In genomic region chr16:30853758-30854157, GRCh38 we compare ENCODE assay signal across 17 cellular contexts. TPM values are rescaled to one million over a fixed set of nuclear protein-coding genes. Genes with fewer than 3 reads are reported as not detected.
DNase-seq lines count a peak whose midpoint lies in the region; ATAC-seq and TF ChIP-seq lines count a peak whose summit lies in the region.
"Had no signal": no experiment of that assay in that cellular context is flagged by ENCODE, and none has a peak within 500 bp of the region (broad histone marks: within the 10 kb centered on the region; RNA-seq: fewer than 3 reads in every experiment).

No MANE protein-coding gene starts in this region.

- H3K9ac ChIP-seq in mammary epithelial cell (ENCODE audit: insufficient read depth, low read length) (no peak overlapping the region), trophoblast cell (ENCODE audit: low read length) (no peak overlapping the region)

- no peak overlapping the region for H2AK5ac ChIP-seq in trophoblast cell (ENCODE audit: low read length)

- no peak overlapping the region for H2BK5ac ChIP-seq in trophoblast cell (ENCODE audit: low read depth, low read length, poor library complexity)

- no peak overlapping the region for H2BK120ac ChIP-seq in trophoblast cell (ENCODE audit: insufficient read depth, low read length, poor library complexity)

- no peaks in the 10 kb centered on the region for H3K36me3 ChIP-seq in mammary epithelial cell (ENCODE audit: insufficient read depth, low read length)
- no peaks in the 10 kb centered on the region for H3K36me3 ChIP-seq in PC-9 (ENCODE audit: low read depth)
- H3K36me3 ChIP-seq in trophoblast cell (ENCODE audit: control insufficient read depth in 1 of 2, insufficient read depth in 2 of 2, low read length in 2 of 2) = no peaks in the 10 kb centered on the region
- H3K36me3 ChIP-seq in WERI-Rb-1 = no peaks in the 10 kb centered on the region; the same call in 1 of the 2 replicates
- H3K36me3 ChIP-seq: HAP-1 had no signal

- no peak for ATAC-seq in GM19328 (IDR thresholded peaks at IDR 0.05; ENCODE audit: unreplicated experiment)

- H3K18ac ChIP-seq in trophoblast cell (ENCODE audit: low read length) = no peak overlapping the region

- H3K27me3 Mint-ChIP-seq in MCF 10A (ENCODE audit: insufficient read depth, unreplicated experiment) = no peaks in the 10 kb centered on the region
- H3K27me3 Mint-ChIP-seq: CD4-positive, alpha-beta T cell had no signal

- H2AFZ ChIP-seq in mammary epithelial cell (ENCODE audit: low read depth, low read length) (no peak overlapping the region), PC-9 (no peak overlapping the region), trophoblast cell (ENCODE audit: insufficient read depth, low read length, poor library complexity) (no peak overlapping the region)

- H3K27ac ChIP-seq in mammary epithelial cell (ENCODE audit: insufficient read depth, low read depth, low read length) (peak overlapping the region; percentile 18), PC-9 (no peak overlapping the region; the same call in 1 of the 2 replicates), epithelial cell of prostate (peak overlapping the region; percentile 60), trophoblast cell (ENCODE audit: low read depth, low read length) (no peak overlapping the region), WERI-Rb-1 (no peak overlapping the region)
- H3K27ac ChIP-seq: SK-N-MC had no signal

- H3K23ac ChIP-seq in trophoblast cell (ENCODE audit: low read length) = no peak overlapping the region

- no peaks in the 10 kb centered on the region for H3K9me2 ChIP-seq in PC-9 (ENCODE audit: insufficient read depth)

- no peaks in the 10 kb centered on the region for H3K9me3 Mint-ChIP-seq in MCF 10A (ENCODE audit: unreplicated experiment)
- H3K9me3 Mint-ChIP-seq: CD4-positive, alpha-beta T cell had no signal

- H3K4ac ChIP-seq in trophoblast cell (ENCODE audit: low read depth, low read length) = no peak overlapping the region

- H4K91ac ChIP-seq in trophoblast cell (ENCODE audit: low read depth, low read length) = no peak overlapping the region

- 51% methylated on average over 2 of the region's 2 CpGs for WGBS in mammary epithelial cell (ENCODE audit: low coverage, missing lambda C conversion rate)
- WGBS in trophoblast cell (ENCODE audit: extremely low coverage, insufficient coverage, insufficient read length) = no CpG with 5 or more reads among the region's 2 CpGs

- H3K4me1 Mint-ChIP-seq in MCF 10A (ENCODE audit: insufficient read depth, unreplicated experiment) = peaks cover 8% of the 10 kb centered on the region

- no peak overlapping the region for H3K27ac Mint-ChIP-seq in MCF 10A (ENCODE audit: low read depth, unreplicated experiment)
- H3K27ac Mint-ChIP-seq: CD4-positive, alpha-beta T cell had no signal

- BruUV-seq in mammary epithelial cell (replicated peaks; lab: Mats Ljungman, UMichigan) (no TSS peak), MCF 10A (replicated peaks; lab: Mats Ljungman, UMichigan) (no TSS peak), PC-9 (replicated peaks; lab: Mats Ljungman, UMichigan) (no TSS peak)

- H3K9me3 ChIP-seq in mammary epithelial cell (replicated peaks; ENCODE audit: insufficient read depth, low read length) (no peaks in the 10 kb centered on the region), PC-9 (ENCODE audit: insufficient read depth, low read depth) (no peaks in the 10 kb centered on the region), trophoblast cell (ENCODE audit: insufficient read depth, low read depth, low read length) (no peaks in the 10 kb centered on the region), WERI-Rb-1 (ENCODE audit: severe bottlenecking) (no peaks in the 10 kb centered on the region)
- H3K9me3 ChIP-seq: HAP-1 had no signal

- peaks cover 39% of the 10 kb centered on the region for H3F3A ChIP-seq in PC-9 (ENCODE audit: insufficient read depth, low read depth)

- H3K4me1 ChIP-seq in mammary epithelial cell (ENCODE audit: insufficient read depth, low read length) (peaks cover 20% of the 10 kb centered on the region), PC-9 (replicated peaks; ENCODE audit: insufficient read depth) (peaks cover 46% of the 10 kb centered on the region), trophoblast cell (ENCODE audit: control insufficient read depth in 1 of 2, insufficient read depth in 2 of 2, low read length in 2 of 2) (peaks cover 2 to 18% of the 10 kb centered on the region in 2 experiments)

- no peak overlapping the region for H2BK12ac ChIP-seq in trophoblast cell (ENCODE audit: low read length)

- dilution Hi-C loops in mammary epithelial cell (cut with HindIII; ENCODE audit: low sequenced_read_pairs) = no loop called here

- CTCF ChIA-PET in mammary epithelial cell (lab: Charles Lee; ENCODE audit: low non-redundant PET) = no interaction called here
- CTCF ChIA-PET in MCF 10A (lab: Yijun Ruan, JAX) = interaction anchor here (0.6 to 4.0 kb wide), 9 partner anchors 9 to 88 kb away, joined by 3 to 47 read pairs (median 6); no protein-coding TSS in a partner anchor
- CTCF ChIA-PET in PC-9 (lab: Charles Lee) = no interaction called here

- peaks cover 6% of the 10 kb centered on the region for H3K36me3 Mint-ChIP-seq in MCF 10A (ENCODE audit: insufficient read depth, unreplicated experiment)

- H3K27me3 ChIP-seq in mammary epithelial cell (ENCODE audit: insufficient read depth, low read length) = no peaks in the 10 kb centered on the region
- H3K27me3 ChIP-seq in PC-9 (ENCODE audit: insufficient read depth, low read depth) = no peaks in the 10 kb centered on the region
- no peaks in the 10 kb centered on the region for H3K27me3 ChIP-seq in trophoblast cell (ENCODE audit: insufficient read depth, low read length)
- H3K27me3 ChIP-seq in WERI-Rb-1 (ENCODE audit: insufficient read depth, low read depth, severe bottlenecking) = no peaks in the 10 kb centered on the region

- H3K4me3 Mint-ChIP-seq in MCF 10A (ENCODE audit: unreplicated experiment) = no peak overlapping the region
- H3K4me3 Mint-ChIP-seq: CD4-positive, alpha-beta T cell had no signal

- no peak overlapping the region for H4K12ac ChIP-seq in trophoblast cell (ENCODE audit: low read depth, low read length)

- H3K4me3 ChIP-seq in mammary epithelial cell (replicated peaks in 1 of 3; ENCODE audit: insufficient read depth in 1 of 3, low read depth in 2 of 3, low read length in 3 of 3) (no peak overlapping the region), PC-9 (no peak overlapping the region), trophoblast cell (ENCODE audit: low read depth, low read length) (no peak overlapping the region), WERI-Rb-1 (ENCODE audit: low read depth, low read length) (no peak overlapping the region)
- H3K4me3 ChIP-seq: HAP-1, SK-N-MC had no signal

- H3K79me2 ChIP-seq in mammary epithelial cell (ENCODE audit: insufficient read depth, low read length) (no peaks in the 10 kb centered on the region), PC-9 (ENCODE audit: low read depth) (no peaks in the 10 kb centered on the region), trophoblast cell (ENCODE audit: control insufficient read depth, insufficient read depth, low read length, poor library complexity) (no peaks in the 10 kb centered on the region)

- peaks cover 2% of the 10 kb centered on the region for H3K79me1 ChIP-seq in trophoblast cell (ENCODE audit: low read length)

- H4K8ac ChIP-seq in trophoblast cell (ENCODE audit: low read depth, low read length) = no peak overlapping the region

- in situ Hi-C loops in mammary epithelial cell (cut with MboI; ENCODE audit: low sequenced_read_pairs in 2 of 2) = loop anchor here in 1 of 2 donors (10.0 kb wide), 1 partner anchor 61 kb away; no protein-coding TSS in a partner anchor

- DNase-seq in mammary epithelial cell = peak; percentile 79
- DNase-seq in MCF 10A (ENCODE audit: unreplicated experiment) = no peak
- peak in 1 of 2 experiments; percentile 95 for DNase-seq in PC-9
- DNase-seq in epithelial cell of prostate (ENCODE audit: low read depth, low spot score) = peak; percentile 73
- DNase-seq in trophoblast cell = peak; percentile 93 to 98
- DNase-seq in WERI-Rb-1 = no peak
- DNase-seq in NCI-H2227 treated with DMSO at 0.1 percent for 48 hours (lab: John Stamatoyannopoulos, UW) = no peak
- DNase-seq: Calu3; CD4-positive, alpha-beta T cell; NCI-H1417 treated with DMSO at 0.1 percent for 48 hours; NCI-H187 treated with DMSO at 0.1 percent for 48 hours; NCI-H226; NCI-H524 treated with DMSO at 0.1 percent for 48 hours; SHP77 had no signal

- TF ChIP-seq CTCF in mammary epithelial cell (conservative IDR thresholded peaks at IDR 0.05 in 1 of 2, IDR thresholded peaks at IDR 0.05 in 1 of 2; ENCODE audit: extremely low read depth in 1 of 2, insufficient read depth in 1 of 2, low read depth in 1 of 2, low read length in 2 of 2) (peak in 1 of 2 donors; percentile 3), MCF 10A (IDR thresholded peaks at IDR 0.05; ENCODE audit: unreplicated experiment) (no peak), PC-9 (conservative IDR thresholded peaks at IDR 0.05) (no peak), WERI-Rb-1 (IDR thresholded peaks at IDR 0.05; ENCODE audit: low read depth, low read length) (no peak)

- H4K20me1 ChIP-seq in mammary epithelial cell (ENCODE audit: insufficient read depth, low read length) = no peaks in the 10 kb centered on the region
- H4K20me1 ChIP-seq in PC-9 (ENCODE audit: insufficient read depth) = no peaks in the 10 kb centered on the region

- intact Hi-C loops in mammary epithelial cell (cut with micrococcal nuclease) = no loop called here
- intact Hi-C loops in MCF 10A (cut with micrococcal nuclease) = no loop called here
- intact Hi-C loops in PC-9 (cut with micrococcal nuclease; ENCODE audit: unreplicated experiment) = no loop called here

- H3K14ac ChIP-seq in trophoblast cell (ENCODE audit: low read length) = no peak overlapping the region

- H3K4me2 ChIP-seq in mammary epithelial cell (ENCODE audit: insufficient read depth, low read depth, low read length) (no peak overlapping the region), PC-9 (peak overlapping the region; percentile 48), trophoblast cell (ENCODE audit: low read length) (no peak overlapping the region)

- POLR2A ChIA-PET in MCF 10A (lab: Yijun Ruan, JAX) (interaction anchor here (0.9 to 2.5 kb wide), 9 partner anchors 9 to 114 kb away, joined by 3 to 16 read pairs (median 4); partner anchors contain the start of genes BCL7C, CTF1 and PHKG2), PC-9 (lab: Charles Lee; ENCODE audit: unreplicated experiment) (no interaction called here)

RNA-seq across cellular contexts. Expression of gene BCL7C, which starts 40.1 kb away (rescaled TPM):
- total RNA-seq in mammary epithelial cell (10 to 100 TPM; 26.1 to 28.5 TPM), MCF 10A (2022) (32.0 and 33.9 TPM in 2 replicates), PC-9 (2021) (59.3 and 66.9 TPM in 2 replicates)
- 22.5 TPM for polyA plus RNA-seq in mammary epithelial cell
- 1.7 TPM for polyA minus RNA-seq in mammary epithelial cell
- polyA plus RNA-seq in trophoblast cell (2013) = 28.8 TPM in 2 replicates

RNA-seq across cellular contexts. Expression of gene CTF1, which starts 42.7 kb away (rescaled TPM):
- total RNA-seq in mammary epithelial cell (1 to 10 TPM in 1 of 2 donors, under 1 TPM in 1; 0.94 to 2.8 TPM), MCF 10A (2022) (3.6 and 4.1 TPM in 2 replicates), PC-9 (2021) (11.6 and 17.0 TPM in 2 replicates)
- 2.1 TPM for polyA plus RNA-seq in mammary epithelial cell
- polyA minus RNA-seq in mammary epithelial cell = 3.3 TPM
- polyA plus RNA-seq in trophoblast cell (2013) = 6.0 and 6.4 TPM in 2 replicates

Comparison
In these comparisons a context has a peak if more than half of its experiments do, and no peak if none do; other contexts are left out.
1. DNase-seq: peak in mammary epithelial cell (single experiment), epithelial cell of prostate (single experiment) and trophoblast cell (2 of 2); none in MCF 10A (single experiment), WERI-Rb-1 (single experiment) and NCI-H2227 treated with DMSO at 0.1 percent for 48 hours (single experiment).
2. H3K27ac ChIP-seq: peak in mammary epithelial cell (single experiment) and epithelial cell of prostate (single experiment); none in PC-9 (single experiment), trophoblast cell (single experiment) and WERI-Rb-1 (single experiment).